ENCODE assay signal across 8 cellular contexts in the genomic region with DNA sequence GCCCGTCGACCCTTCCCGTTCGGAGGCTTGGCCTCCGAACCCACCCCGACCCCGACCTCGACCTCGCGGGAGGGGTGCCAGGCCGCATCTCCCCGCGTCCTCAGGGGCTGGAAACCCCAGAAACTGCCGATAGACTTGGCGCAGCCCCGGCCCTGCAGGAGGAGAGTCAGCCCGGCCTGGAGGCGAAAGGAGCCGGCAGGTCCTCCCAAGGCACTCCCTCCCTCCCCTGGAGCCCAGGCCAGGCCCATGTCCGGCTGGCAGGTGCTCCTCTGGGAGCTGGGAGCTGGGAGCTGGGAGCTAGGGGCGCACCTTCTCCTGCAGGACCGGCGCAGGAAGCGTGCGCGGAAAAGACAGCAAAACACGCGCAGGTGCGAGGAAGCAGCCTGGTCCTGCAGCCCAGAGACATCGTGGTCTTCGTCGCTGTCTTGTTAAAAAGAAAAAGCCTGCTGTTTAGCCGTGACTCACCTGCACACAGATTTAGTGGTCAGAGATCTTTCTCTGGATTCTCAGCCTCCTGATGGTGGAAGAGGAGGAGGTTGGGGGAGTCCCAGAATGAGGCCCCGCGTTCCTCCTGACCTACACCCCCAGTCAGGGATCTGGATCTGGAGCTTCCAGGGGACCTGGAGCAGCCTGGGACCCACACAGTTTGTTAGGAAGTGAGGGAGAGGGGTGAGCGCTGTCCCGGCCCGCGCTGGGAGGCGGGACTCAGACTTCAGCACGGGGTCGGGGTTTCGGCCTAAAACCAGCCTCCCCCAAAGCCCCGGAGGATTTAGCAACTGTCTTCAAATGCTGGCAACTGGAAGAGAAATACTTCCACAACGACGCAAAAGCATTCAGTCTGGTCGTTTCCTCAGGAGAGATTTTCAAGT. TPM values are rescaled to one million over a fixed set of nuclear protein-coding genes. Genes with fewer than 3 reads are reported as not detected.
DNase-seq lines count a peak whose midpoint lies in the region; ATAC-seq lines count a peak whose summit lies in the region.

No MANE protein-coding gene starts in this region.

- ATAC-seq in HG02852 (IDR thresholded peaks at IDR 0.05; ENCODE audit: unreplicated experiment) (peak; percentile 1), GM19467 (IDR thresholded peaks at IDR 0.05; ENCODE audit: unreplicated experiment) (no peak)
- no peak for ATAC-seq in stimulated activated memory B cell treated with anti-CD40 and anti-IgM and Interleukin-4, amounts not matched to agents 10 μg/mL and 1 μg/mL and 100 μg/mL, for 72 hours

- H3K36me3 ChIP-seq in ACC112 (ENCODE audit: insufficient read depth, low read length) (no peaks in the 10 kb centered on the region), adipocyte (ENCODE audit: control insufficient read depth, insufficient read depth, low read length, severe bottlenecking) (no peaks in the 10 kb centered on the region), MG63 (no peaks in the 10 kb centered on the region)

- no peaks in the 10 kb centered on the region for H3K9me3 ChIP-seq in adipocyte (ENCODE audit: control insufficient read depth, low read length)
- H3K9me3 ChIP-seq in MG63: no peaks in the 10 kb centered on the region

- H3K27ac ChIP-seq in ACC112 (ENCODE audit: low read depth, low read length): no peak overlapping the region

- H3K27ac Mint-ChIP-seq in immature natural killer cell: peak overlapping the region; percentile 83 to 92 (median 88)
- peak overlapping the region; percentile 71 for H3K27ac Mint-ChIP-seq in stimulated activated memory B cell treated with anti-CD40 and anti-IgM and Interleukin-4, amounts not matched to agents 10 μg/mL and 1 μg/mL and 100 μg/mL, for 72 hours

- no peaks in the 10 kb centered on the region for H3K9me3 Mint-ChIP-seq in immature natural killer cell
- no peaks in the 10 kb centered on the region for H3K9me3 Mint-ChIP-seq in stimulated activated memory B cell treated with anti-CD40 and anti-IgM and Interleukin-4, amounts not matched to agents 10 μg/mL and 1 μg/mL and 100 μg/mL, for 72 hours

- H3K27me3 ChIP-seq in ACC112 (ENCODE audit: insufficient read depth, low read length) (no peaks in the 10 kb centered on the region), adipocyte (replicated peaks; ENCODE audit: control insufficient read depth, insufficient read depth, low read length) (no peaks in the 10 kb centered on the region), MG63 (no peaks in the 10 kb centered on the region)

- peaks cover 71 to 77% of the 10 kb centered on the region in 2 donors for H3K4me1 Mint-ChIP-seq in immature natural killer cell
- peaks cover 43% of the 10 kb centered on the region for H3K4me1 Mint-ChIP-seq in stimulated activated memory B cell treated with anti-CD40 and anti-IgM and Interleukin-4, amounts not matched to agents 10 μg/mL and 1 μg/mL and 100 μg/mL, for 72 hours

- H3K4me3 Mint-ChIP-seq in immature natural killer cell: peak overlapping the region; percentile 87 to 92 (median 89)
- H3K4me3 Mint-ChIP-seq in stimulated activated memory B cell treated with anti-CD40 and anti-IgM and Interleukin-4, amounts not matched to agents 10 μg/mL and 1 μg/mL and 100 μg/mL, for 72 hours: peak overlapping the region; percentile 78

- DNase-seq in adipocyte (ENCODE audit: low read depth) (no peak), immature natural killer cell (no peak), NCI-H1930 (lab: John Stamatoyannopoulos, UW) (no peak), MG63 (no peak)

- H3K79me2 ChIP-seq in ACC112 (ENCODE audit: control insufficient read depth, insufficient read depth, low read length, unreplicated experiment): peaks cover 8% of the 10 kb centered on the region

- peaks cover 12 to 37% (median 23%) of the 10 kb centered on the region in 3 donors for H3K27me3 Mint-ChIP-seq in immature natural killer cell (ENCODE audit: low read depth in 3 of 3)
- no peaks in the 10 kb centered on the region for H3K27me3 Mint-ChIP-seq in stimulated activated memory B cell treated with anti-CD40 and anti-IgM and Interleukin-4, amounts not matched to agents 10 μg/mL and 1 μg/mL and 100 μg/mL, for 72 hours

- peak overlapping the region; percentile 95 for H3K4me3 ChIP-seq in ACC112 (ENCODE audit: low read depth, low read length)
- H3K4me3 ChIP-seq in adipocyte (ENCODE audit: low read length): peak overlapping the region; percentile 83
- H3K4me3 ChIP-seq in MG63: no peak overlapping the region

- peaks cover 10 to 14% (median 12%) of the 10 kb centered on the region in 3 donors for H3K36me3 Mint-ChIP-seq in immature natural killer cell
- peaks cover 27% of the 10 kb centered on the region for H3K36me3 Mint-ChIP-seq in stimulated activated memory B cell treated with anti-CD40 and anti-IgM and Interleukin-4, amounts not matched to agents 10 μg/mL and 1 μg/mL and 100 μg/mL, for 72 hours

- peak overlapping the region; percentile 76 for H2AFZ ChIP-seq in ACC112 (ENCODE audit: low read length, unreplicated experiment)

- peaks cover 20% of the 10 kb centered on the region for H3K4me1 ChIP-seq in ACC112 (ENCODE audit: control insufficient read depth, insufficient read depth, low read length, unreplicated experiment)
- peaks cover 44% of the 10 kb centered on the region for H3K4me1 ChIP-seq in adipocyte (ENCODE audit: control insufficient read depth, insufficient read depth, low read length)

- H3K9ac ChIP-seq in adipocyte (ENCODE audit: low read length): peak overlapping the region; percentile 86

RNA-seq across cellular contexts. Expression of gene MBP, which starts 0.7 kb away (rescaled TPM):
- 100 to 1,000 TPM; 187 to 403 (median 297) TPM for polyA plus RNA-seq in immature natural killer cell
- total RNA-seq in MG63 (2014; rRNA removed; shearing (Covaris generic); ENCODE audit: low replicate concordance): not detected in 2 replicates
